In the genomic region with DNA sequence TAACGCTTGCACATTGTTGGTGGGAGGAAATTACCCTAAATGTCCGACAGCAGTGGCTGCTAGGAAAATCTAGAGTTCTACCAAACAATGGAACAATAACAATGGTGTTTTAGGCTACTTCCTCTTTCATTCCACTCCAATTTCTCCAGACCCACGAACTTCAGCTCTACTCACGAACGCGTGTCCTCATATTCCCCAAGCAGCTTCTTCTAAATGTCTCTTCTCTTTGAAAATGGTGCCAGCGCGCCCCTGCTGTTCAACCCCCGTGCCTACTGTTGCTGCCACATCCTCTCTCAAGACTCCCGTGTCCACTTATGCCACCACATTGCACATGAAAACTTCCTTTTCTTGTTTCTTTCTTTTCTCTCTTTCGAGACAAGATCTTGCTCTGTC, we compare ENCODE assay signal across 10 cellular contexts. TPM values are rescaled to one million over a fixed set of nuclear protein-coding genes. Genes with fewer than 3 reads are reported as not detected.
DNase-seq lines count a peak whose midpoint lies in the region; ATAC-seq and TF ChIP-seq lines count a peak whose summit lies in the region.
"Had no signal": no experiment of that assay in that cellular context is flagged by ENCODE, and none has a peak within 500 bp of the region (broad histone marks: within the 10 kb centered on the region; RNA-seq: fewer than 3 reads in every experiment).

No MANE protein-coding gene starts in this region.

- intact Hi-C loops in right lobe of liver (cut with DNase I): no loop called here

- no peak overlapping the region for H3K27ac ChIP-seq in right lobe of liver
- H3K27ac ChIP-seq in gastroesophageal sphincter: no peak overlapping the region
- H3K27ac ChIP-seq: Peyer's patch had no signal

- peaks cover 62% of the 10 kb centered on the region for H3K27me3 Mint-ChIP-seq in WTC11 (ENCODE audit: low read depth)

- POLR2A ChIA-PET in WTC11 (lab: Charles Lee): interaction anchor here (0.9 kb wide), 1 partner anchor 11 kb away, joined by 3 read pairs; no protein-coding TSS in a partner anchor

- TF ChIP-seq CTCF in GM12872 (IDR thresholded peaks at IDR 0.05; ENCODE audit: insufficient read depth, low read depth, low read length) (peak; percentile 47), WTC11 (IDR thresholded peaks at IDR 0.05) (no peak), right lobe of liver (IDR thresholded peaks at IDR 0.05) (no peak), gastroesophageal sphincter (IDR thresholded peaks at IDR 0.05) (peak in 2 of 4 experiments; percentile 11 to 21)

- H3K4me1 Mint-ChIP-seq in WTC11: peaks cover 23% of the 10 kb centered on the region

- WGBS in right lobe of liver (ENCODE audit: insufficient coverage, low coverage, low lambda C conversion rate, missing lambda C conversion rate): 21% methylated on average over 11 of the region's 11 CpGs
- WGBS in gastroesophageal sphincter (ENCODE audit: low coverage in 1 of 2), 2 donors: 15 to 19% methylated on average over 10 to 11 of the region's 11 CpGs

- H3K9me3 ChIP-seq in right lobe of liver: no peaks in the 10 kb centered on the region
- H3K9me3 ChIP-seq in gastroesophageal sphincter: peaks cover 0 to 6% (median 0%) of the 10 kb centered on the region in 3 donors
- H3K9me3 ChIP-seq: Peyer's patch had no signal

- DNase-seq in WTC11 (ENCODE audit: low spot score) (no peak), right lobe of liver (no peak), amygdala (lab: John Stamatoyannopoulos, UW) (no peak), cerebellar cortex (ENCODE audit: low spot score) (no peak), iPS-NIHi11 (ENCODE audit: low spot score) (no peak)

- ATAC-seq in HG02678 (IDR thresholded peaks at IDR 0.05; ENCODE audit: unreplicated experiment): peak; percentile 41
- no peak for ATAC-seq in WTC11
- ATAC-seq in right lobe of liver: peak in 3 of 4 donors; percentile 12 to 39 (median 29)
- ATAC-seq in gastroesophageal sphincter: no peak

- H3K27ac Mint-ChIP-seq in WTC11: peak overlapping the region; percentile 30; the same call in 1 of the 2 replicates

- no peaks in the 10 kb centered on the region for H3K9me3 Mint-ChIP-seq in WTC11

- H3K4me3 ChIP-seq in right lobe of liver: no peak overlapping the region
- H3K4me3 ChIP-seq in gastroesophageal sphincter: no peak overlapping the region
- H3K4me3 ChIP-seq: lung, Peyer's patch had no signal

- H3K4me3 Mint-ChIP-seq in WTC11: peak overlapping the region; percentile 86

- H3K4me1 ChIP-seq in right lobe of liver (no peaks in the 10 kb centered on the region), gastroesophageal sphincter (peaks cover 0 to 24% (median 0%) of the 10 kb centered on the region in 3 donors)

- peaks cover 0 to 23% of the 10 kb centered on the region in 2 donors for H3K27me3 ChIP-seq in right lobe of liver
- H3K27me3 ChIP-seq in gastroesophageal sphincter: peaks cover 92% of the 10 kb centered on the region

- TF ChIP-seq POLR2A in right lobe of liver (IDR thresholded peaks at IDR 0.05) (no peak), gastroesophageal sphincter (IDR thresholded peaks at IDR 0.05) (no peak)

- H3K36me3 ChIP-seq in right lobe of liver: no peaks in the 10 kb centered on the region
- H3K36me3 ChIP-seq in gastroesophageal sphincter: no peaks in the 10 kb centered on the region
- H3K36me3 ChIP-seq: Peyer's patch had no signal

- H3K36me3 Mint-ChIP-seq in WTC11: no peaks in the 10 kb centered on the region

- TF ChIP-seq EP300 in gastroesophageal sphincter (IDR thresholded peaks at IDR 0.05): no peak

- CTCF ChIA-PET in WTC11 (lab: Charles Lee): interaction anchor here (1.0 to 5.6 kb wide), 4 partner anchors 12 to 19 kb away, joined by 3 to 44 read pairs (median 6); no protein-coding TSS in a partner anchor

TF ChIP-seq in WTC11, 78 proteins besides CTCF, POLR2A, EP300 and RAD21:
- TF ChIP-seq, protein P1, sequence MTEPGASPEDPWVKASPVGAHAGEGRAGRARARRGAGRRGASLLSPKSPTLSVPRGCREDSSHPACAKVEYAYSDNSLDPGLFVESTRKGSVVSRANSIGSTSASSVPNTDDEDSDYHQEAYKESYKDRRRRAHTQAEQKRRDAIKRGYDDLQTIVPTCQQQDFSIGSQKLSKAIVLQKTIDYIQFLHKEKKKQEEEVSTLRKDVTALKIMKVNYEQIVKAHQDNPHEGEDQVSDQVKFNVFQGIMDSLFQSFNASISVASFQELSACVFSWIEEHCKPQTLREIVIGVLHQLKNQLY (CRISPR knock-in tag; IDR thresholded peaks at IDR 0.05): no peak
- TF ChIP-seq KAT7 (CRISPR knock-in tag; IDR thresholded peaks at IDR 0.05; ENCODE audit: borderline replicate concordance) (no peak), MYBL2 (CRISPR knock-in tag; IDR thresholded peaks at IDR 0.05) (no peak), TEAD1 (CRISPR knock-in tag; IDR thresholded peaks at IDR 0.05) (no peak)

RNA-seq across cellular contexts. Expression of a gene that starts 25.6 kb away (rescaled TPM):
- total RNA-seq in WTC11 (2021): not detected in 3 replicates
- not detected for total RNA-seq in right lobe of liver
- under 1 TPM in 1 of 4 donors, not detected in 3; 0.08 TPM for total RNA-seq in gastroesophageal sphincter
- total RNA-seq: lung, Peyer's patch had no signal

RNA-seq across cellular contexts. Expression of a gene that starts 32.0 kb away (rescaled TPM):
- total RNA-seq in WTC11 (2021): 0.64 to 1.4 TPM (median 0.98 TPM) in 3 replicates
- 1 to 10 TPM in 1 of 6 experiments, under 1 TPM in 4, not detected in 1; 0.07 to 1.4 (median 0.26) TPM for total RNA-seq in right lobe of liver
- total RNA-seq in gastroesophageal sphincter: 10 to 100 TPM in 1 of 4 donors, 1 to 10 TPM in 3; 3.0 to 11.0 (median 4.7) TPM

RNA-seq across cellular contexts. Expression of a gene that starts 42.1 kb away (rescaled TPM):
- not detected in 3 replicates for total RNA-seq in WTC11 (2021)
- total RNA-seq in right lobe of liver: not detected
- total RNA-seq in gastroesophageal sphincter: under 1 TPM in 1 of 4 donors, not detected in 3; 0.12 TPM
- total RNA-seq: lung, Peyer's patch had no signal

RNA-seq across cellular contexts. Expression of a gene that starts 50.1 kb away (rescaled TPM):
- total RNA-seq in WTC11 (2021) (31.9 to 33.5 TPM (median 32.2 TPM) in 3 replicates), right lobe of liver (10 to 100 TPM in 4 of 6 experiments, 1 to 10 TPM in 2; 7.3 to 20.6 (median 15.9) TPM), gastroesophageal sphincter (10 to 100 TPM in 3 of 4 donors, 1 to 10 TPM in 1; 9.7 to 17.6 (median 12.1) TPM)

Comparison
In these comparisons a context has a peak if more than half of its experiments do, and no peak if none do; other contexts are left out.
1. ATAC-seq: peak in HG02678 (single experiment) and right lobe of liver (3 of 4); none in WTC11 (single experiment) and gastroesophageal sphincter (single experiment).